Comparison of ENCODE assay signal across 1 cellular context in the genomic region with DNA sequence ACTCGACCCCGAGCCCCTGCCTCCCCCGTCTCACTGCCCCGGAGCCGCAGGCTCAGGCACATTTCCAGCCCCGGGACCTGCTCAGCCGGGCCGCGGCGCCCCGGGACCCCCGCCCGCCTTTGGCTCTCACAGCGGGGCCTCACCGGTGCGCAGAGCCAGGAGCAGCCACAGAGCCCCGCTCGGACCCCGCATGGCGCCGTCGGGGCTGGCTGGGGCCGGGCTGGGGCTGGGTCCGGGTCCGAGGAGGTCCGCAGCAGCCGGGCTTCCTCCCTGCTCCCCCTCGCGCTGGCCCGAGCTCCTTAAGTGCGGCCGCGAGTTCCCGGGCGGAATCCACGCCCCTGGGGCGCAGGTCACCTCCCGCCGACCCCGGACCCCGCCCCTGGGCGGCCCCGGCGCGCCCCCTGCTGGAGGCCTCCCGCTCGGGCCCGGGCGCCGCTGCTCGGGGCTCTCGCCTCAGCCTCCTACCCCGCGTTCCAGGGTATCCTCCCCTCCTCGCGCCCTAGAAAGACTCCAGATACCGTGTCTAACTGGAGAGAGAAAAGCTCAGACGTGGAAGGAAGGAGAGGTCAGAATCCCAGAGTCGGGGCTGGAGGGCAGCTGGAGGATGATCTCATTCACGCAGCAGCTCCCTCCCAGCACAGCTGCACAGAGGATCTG.
TF ChIP-seq lines count a peak whose summit lies in the region.

TSS of gene MELTF (minus strand) at position 307 of the 657 bp plus-strand sequence. CDS start at position 192, 115 bp downstream.

TF ChIP-seq in K562, 482 proteins besides CTCF, POLR2A, EP300 and RAD21 (continued from another document and continues in another):
- peak; percentile 34; the same call in 1 of the 2 replicates for TF ChIP-seq THAP12 (CRISPR knock-in tag; IDR thresholded peaks at IDR 0.05)
- peak; percentile 24; the same call in 1 of the 2 replicates for TF ChIP-seq MYC (IDR thresholded peaks at IDR 0.05; ENCODE audit: low read depth, low read length)
- no peak for TF ChIP-seq MYC (CRISPR knock-in tag; IDR thresholded peaks at IDR 0.05; ENCODE audit: borderline replicate concordance, low read depth)
- TF ChIP-seq, protein P1, sequence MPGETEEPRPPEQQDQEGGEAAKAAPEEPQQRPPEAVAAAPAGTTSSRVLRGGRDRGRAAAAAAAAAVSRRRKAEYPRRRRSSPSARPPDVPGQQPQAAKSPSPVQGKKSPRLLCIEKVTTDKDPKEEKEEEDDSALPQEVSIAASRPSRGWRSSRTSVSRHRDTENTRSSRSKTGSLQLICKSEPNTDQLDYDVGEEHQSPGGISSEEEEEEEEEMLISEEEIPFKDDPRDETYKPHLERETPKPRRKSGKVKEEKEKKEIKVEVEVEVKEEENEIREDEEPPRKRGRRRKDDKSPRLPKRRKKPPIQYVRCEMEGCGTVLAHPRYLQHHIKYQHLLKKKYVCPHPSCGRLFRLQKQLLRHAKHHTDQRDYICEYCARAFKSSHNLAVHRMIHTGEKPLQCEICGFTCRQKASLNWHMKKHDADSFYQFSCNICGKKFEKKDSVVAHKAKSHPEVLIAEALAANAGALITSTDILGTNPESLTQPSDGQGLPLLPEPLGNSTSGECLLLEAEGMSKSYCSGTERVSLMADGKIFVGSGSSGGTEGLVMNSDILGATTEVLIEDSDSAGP (CRISPR knock-in tag; IDR thresholded peaks at IDR 0.05), result no peak
- no peak for TF ChIP-seq RNF219 (CRISPR knock-in tag; IDR thresholded peaks at IDR 0.05)
- TF ChIP-seq, protein P2, sequence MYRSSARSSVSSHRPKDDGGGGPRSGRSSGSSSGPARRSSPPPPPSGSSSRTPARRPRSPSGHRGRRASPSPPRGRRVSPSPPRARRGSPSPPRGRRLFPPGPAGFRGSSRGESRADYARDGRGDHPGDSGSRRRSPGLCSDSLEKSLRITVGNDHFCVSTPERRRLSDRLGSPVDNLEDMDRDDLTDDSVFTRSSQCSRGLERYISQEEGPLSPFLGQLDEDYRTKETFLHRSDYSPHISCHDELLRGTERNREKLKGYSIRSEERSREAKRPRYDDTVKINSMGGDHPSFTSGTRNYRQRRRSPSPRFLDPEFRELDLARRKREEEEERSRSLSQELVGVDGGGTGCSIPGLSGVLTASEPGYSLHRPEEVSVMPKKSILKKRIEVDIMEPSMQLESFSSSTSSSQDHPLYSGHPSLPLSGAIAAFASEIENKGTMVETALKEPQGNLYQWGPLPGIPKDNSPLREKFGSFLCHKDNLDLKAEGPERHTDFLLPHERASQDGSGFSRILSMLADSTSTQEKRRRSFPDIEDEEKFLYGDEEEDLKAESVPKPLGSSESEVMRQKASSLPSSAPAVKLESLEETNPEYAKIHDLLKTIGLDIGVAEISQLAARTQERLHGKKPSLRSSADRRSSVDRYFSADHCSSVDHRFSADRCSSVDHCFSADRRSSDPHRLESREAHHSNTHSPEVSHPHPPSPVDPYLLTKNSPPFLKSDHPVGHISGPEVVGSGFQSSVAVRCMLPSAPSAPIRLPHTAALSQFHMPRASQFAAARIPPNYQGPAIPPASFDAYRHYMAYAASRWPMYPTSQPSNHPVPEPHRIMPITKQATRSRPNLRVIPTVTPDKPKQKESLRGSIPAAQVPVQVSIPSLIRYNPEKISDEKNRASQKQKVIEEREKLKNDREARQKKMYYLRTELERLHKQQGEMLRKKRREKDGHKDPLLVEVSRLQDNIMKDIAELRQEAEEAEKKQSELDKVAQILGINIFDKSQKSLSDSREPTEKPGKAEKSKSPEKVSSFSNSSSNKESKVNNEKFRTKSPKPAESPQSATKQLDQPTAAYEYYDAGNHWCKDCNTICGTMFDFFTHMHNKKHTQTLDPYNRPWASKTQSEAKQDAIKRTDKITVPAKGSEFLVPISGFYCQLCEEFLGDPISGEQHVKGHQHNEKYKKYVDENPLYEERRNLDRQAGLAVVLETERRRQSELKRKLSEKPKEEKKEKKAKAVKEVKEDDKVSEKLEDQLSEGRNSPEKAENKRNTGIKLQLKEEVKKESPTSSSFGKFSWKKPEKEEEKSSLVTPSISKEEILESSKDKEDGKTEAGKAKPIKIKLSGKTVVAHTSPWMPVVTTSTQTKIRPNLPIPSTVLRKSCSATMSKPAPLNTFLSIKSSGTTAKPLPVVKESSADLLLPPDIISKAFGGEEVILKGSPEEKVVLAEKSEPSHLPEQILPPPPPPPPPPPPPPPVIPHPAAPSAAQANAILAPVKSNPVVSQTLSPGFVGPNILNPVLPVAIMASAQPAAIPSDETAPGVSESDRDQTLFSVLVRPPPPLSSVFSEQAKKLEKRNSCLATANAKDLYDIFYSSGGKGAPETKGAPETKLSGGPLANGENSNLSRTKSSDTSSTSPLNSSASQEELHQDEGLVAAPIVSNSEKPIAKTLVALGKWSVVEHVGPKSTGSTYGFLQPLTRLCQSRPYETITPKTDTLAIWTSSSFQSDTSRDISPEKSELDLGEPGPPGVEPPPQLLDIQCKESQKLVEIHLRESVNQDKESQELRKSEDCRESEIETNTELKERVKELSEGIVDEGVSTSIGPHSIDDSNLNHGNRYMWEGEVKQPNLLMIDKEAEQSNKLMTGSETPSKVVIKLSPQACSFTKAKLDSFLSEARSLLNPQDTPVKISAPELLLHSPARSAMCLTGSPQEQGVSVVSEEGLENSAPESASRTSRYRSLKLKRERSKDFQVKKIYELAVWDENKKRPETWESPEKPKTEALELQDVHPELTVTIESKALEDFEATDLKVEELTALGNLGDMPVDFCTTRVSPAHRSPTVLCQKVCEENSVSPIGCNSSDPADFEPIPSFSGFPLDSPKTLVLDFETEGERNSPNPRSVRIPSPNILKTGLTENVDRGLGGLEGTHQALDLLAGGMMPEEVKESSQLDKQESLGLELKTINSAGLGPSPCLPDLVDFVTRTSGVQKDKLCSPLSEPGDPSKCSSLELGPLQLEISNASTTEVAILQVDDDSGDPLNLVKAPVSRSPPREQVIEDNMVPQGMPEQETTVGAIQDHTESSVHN (IDR thresholded peaks at IDR 0.05; ENCODE audit: borderline replicate concordance in 1 of 2, low read depth in 1 of 2), result no peak
- no peak for TF ChIP-seq ZNF197 (CRISPR knock-in tag; IDR thresholded peaks at IDR 0.05; ENCODE audit: low read depth)
- peak in 1 of 2 experiments; percentile 30; a peak in 1 of 4 replicates for TF ChIP-seq RCOR1 (IDR thresholded peaks at IDR 0.05; ENCODE audit: borderline replicate concordance in 1 of 2, low read depth in 2 of 2, low read length in 2 of 2)
- no peak for TF ChIP-seq ZNF766 (CRISPR knock-in tag; conservative IDR thresholded peaks at IDR 0.05)
- TF ChIP-seq POLR2G (IDR thresholded peaks at IDR 0.05; ENCODE audit: low read depth, low read length), result peak; percentile 87
- TF ChIP-seq SRSF1 (IDR thresholded peaks at IDR 0.05; ENCODE audit: low read depth, low read length), result no peak
- no peak for TF ChIP-seq GABPB2 (CRISPR knock-in tag; conservative IDR thresholded peaks at IDR 0.05)
- no peak for TF ChIP-seq TBL1XR1 (IDR thresholded peaks at IDR 0.05; ENCODE audit: low read length in 2 of 2)
- TF ChIP-seq ZBTB17 (CRISPR knock-in tag; IDR thresholded peaks at IDR 0.05), result no peak
- no peak for TF ChIP-seq TARDBP (IDR thresholded peaks at IDR 0.05)
- TF ChIP-seq, protein P3, sequence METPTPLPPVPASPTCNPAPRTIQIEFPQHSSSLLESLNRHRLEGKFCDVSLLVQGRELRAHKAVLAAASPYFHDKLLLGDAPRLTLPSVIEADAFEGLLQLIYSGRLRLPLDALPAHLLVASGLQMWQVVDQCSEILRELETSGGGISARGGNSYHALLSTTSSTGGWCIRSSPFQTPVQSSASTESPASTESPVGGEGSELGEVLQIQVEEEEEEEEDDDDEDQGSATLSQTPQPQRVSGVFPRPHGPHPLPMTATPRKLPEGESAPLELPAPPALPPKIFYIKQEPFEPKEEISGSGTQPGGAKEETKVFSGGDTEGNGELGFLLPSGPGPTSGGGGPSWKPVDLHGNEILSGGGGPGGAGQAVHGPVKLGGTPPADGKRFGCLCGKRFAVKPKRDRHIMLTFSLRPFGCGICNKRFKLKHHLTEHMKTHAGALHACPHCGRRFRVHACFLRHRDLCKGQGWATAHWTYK (CRISPR knock-in tag; IDR thresholded peaks at IDR 0.05), result no peak
- TF ChIP-seq GTF2E2 (tag; IDR thresholded peaks at IDR 0.05), result no peak
- TF ChIP-seq ZNF408 (CRISPR knock-in tag; IDR thresholded peaks at IDR 0.05; ENCODE audit: low read depth), result no peak
- no peak for TF ChIP-seq WHSC1 (IDR thresholded peaks at IDR 0.05; ENCODE audit: low read length)
- no peak for TF ChIP-seq MXI1 (IDR thresholded peaks at IDR 0.05; ENCODE audit: low read depth, low read length)
- peak; percentile 64 for TF ChIP-seq SMC3 (conservative IDR thresholded peaks at IDR 0.05; ENCODE audit: insufficient read depth, low read depth, low read length)
- TF ChIP-seq SOX6 (IDR thresholded peaks at IDR 0.05), result no peak
- no peak for TF ChIP-seq HDAC1 (IDR thresholded peaks at IDR 0.05)
- TF ChIP-seq CREB3L1 (IDR thresholded peaks at IDR 0.05; ENCODE audit: borderline replicate concordance, low read depth), result no peak
- no peak for TF ChIP-seq IFI16 (CRISPR knock-in tag; IDR thresholded peaks at IDR 0.05)
- TF ChIP-seq BRD4 (IDR thresholded peaks at IDR 0.05), result no peak
- TF ChIP-seq ZNF436 (CRISPR knock-in tag; IDR thresholded peaks at IDR 0.05), result no peak
- TF ChIP-seq, protein P4, sequence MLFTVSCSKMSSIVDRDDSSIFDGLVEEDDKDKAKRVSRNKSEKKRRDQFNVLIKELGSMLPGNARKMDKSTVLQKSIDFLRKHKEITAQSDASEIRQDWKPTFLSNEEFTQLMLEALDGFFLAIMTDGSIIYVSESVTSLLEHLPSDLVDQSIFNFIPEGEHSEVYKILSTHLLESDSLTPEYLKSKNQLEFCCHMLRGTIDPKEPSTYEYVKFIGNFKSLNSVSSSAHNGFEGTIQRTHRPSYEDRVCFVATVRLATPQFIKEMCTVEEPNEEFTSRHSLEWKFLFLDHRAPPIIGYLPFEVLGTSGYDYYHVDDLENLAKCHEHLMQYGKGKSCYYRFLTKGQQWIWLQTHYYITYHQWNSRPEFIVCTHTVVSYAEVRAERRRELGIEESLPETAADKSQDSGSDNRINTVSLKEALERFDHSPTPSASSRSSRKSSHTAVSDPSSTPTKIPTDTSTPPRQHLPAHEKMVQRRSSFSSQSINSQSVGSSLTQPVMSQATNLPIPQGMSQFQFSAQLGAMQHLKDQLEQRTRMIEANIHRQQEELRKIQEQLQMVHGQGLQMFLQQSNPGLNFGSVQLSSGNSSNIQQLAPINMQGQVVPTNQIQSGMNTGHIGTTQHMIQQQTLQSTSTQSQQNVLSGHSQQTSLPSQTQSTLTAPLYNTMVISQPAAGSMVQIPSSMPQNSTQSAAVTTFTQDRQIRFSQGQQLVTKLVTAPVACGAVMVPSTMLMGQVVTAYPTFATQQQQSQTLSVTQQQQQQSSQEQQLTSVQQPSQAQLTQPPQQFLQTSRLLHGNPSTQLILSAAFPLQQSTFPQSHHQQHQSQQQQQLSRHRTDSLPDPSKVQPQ (CRISPR knock-in tag; IDR thresholded peaks at IDR 0.05; ENCODE audit: borderline replicate concordance), result no peak
- no peak for TF ChIP-seq RBM22 (IDR thresholded peaks at IDR 0.05; ENCODE audit: low read depth, low read length, poor library complexity, severe bottlenecking)
- TF ChIP-seq CBX8 (IDR thresholded peaks at IDR 0.05; ENCODE audit: borderline replicate concordance, extremely low read depth, low read depth, low read length, poor library complexity, severe bottlenecking), result no peak
- no peak for TF ChIP-seq RFX5 (IDR thresholded peaks at IDR 0.05; ENCODE audit: low read depth, low read length)
- no peak for TF ChIP-seq ZNF384 (IDR thresholded peaks at IDR 0.05; ENCODE audit: low read depth, low read length)
- TF ChIP-seq CREM (IDR thresholded peaks at IDR 0.05; ENCODE audit: low read depth), result no peak
- TF ChIP-seq BRCA1 (IDR thresholded peaks at IDR 0.05), result no peak
- TF ChIP-seq BRCA1 (CRISPR knock-in tag; IDR thresholded peaks at IDR 0.05), result peak; percentile 78; the same call in 1 of the 2 replicates
- no peak for TF ChIP-seq CBX3 (IDR thresholded peaks at IDR 0.05; ENCODE audit: borderline replicate concordance in 1 of 2, low read length in 2 of 2)
- TF ChIP-seq MAX (CRISPR knock-in tag; IDR thresholded peaks at IDR 0.05), result 0 out of 2 replicates have a peak, but pooled peaks have one; percentile 10
- TF ChIP-seq TRIM24 (IDR thresholded peaks at IDR 0.05), result peak in 1 of 2 experiments; percentile 25; a peak in 1 of 4 replicates
- TF ChIP-seq PHB (CRISPR knock-in tag; IDR thresholded peaks at IDR 0.05), result no peak
